In the genomic region with DNA sequence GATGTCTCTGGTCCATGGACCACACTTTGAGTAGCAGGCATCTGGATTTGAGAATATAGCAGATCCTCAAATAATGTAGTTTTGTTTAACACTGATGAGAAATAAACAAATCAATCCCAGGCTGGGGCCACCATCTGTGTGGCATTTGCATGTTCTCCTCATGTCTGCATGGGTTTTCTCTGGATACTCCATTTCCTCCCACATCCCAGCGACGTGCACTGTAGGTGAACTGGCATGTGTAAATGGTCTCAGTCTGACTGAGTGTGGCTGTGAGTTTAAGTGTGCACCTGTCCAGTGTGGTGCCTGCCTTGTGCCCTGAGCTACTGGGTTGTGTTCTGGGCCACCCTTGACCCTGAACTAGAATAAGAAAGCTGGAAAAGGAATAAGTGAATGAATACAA, we compare ENCODE assay signal across 37 cellular contexts.
"Had no signal": no experiment of that assay in that cellular context is flagged by ENCODE, and none has a peak within 500 bp of the region (broad histone marks: within the 10 kb centered on the region; RNA-seq: fewer than 3 reads in every experiment).

No MANE protein-coding gene starts in this region.

- H3K27ac ChIP-seq: ascending aorta, cardiac muscle cell, VCaP had no signal

- H3K4me3 ChIP-seq: ascending aorta, cardiac muscle cell had no signal

- H3K4me1 ChIP-seq: ascending aorta had no signal

- H3K27me3 Mint-ChIP-seq: activated CD4-positive, alpha-beta memory T cell treated with anti-CD3 and anti-CD28 coated beads, Interleukin-2, amount 10 ng/mL, durations not matched to agents 7 days and 5 days; activated naive CD4-positive, alpha-beta T cell treated with anti-CD3 and anti-CD28 coated beads, Interleukin-2, amount 10 ng/mL, durations not matched to agents 7 days and 5 days; activated naive CD8-positive, alpha-beta T cell; brain had no signal

- H3K27ac Mint-ChIP-seq: activated CD4-positive, alpha-beta memory T cell treated with anti-CD3 and anti-CD28 coated beads, Interleukin-2, amount 10 ng/mL, durations not matched to agents 7 days and 5 days; activated CD4-positive, alpha-beta T cell treated with anti-CD3 and anti-CD28 coated beads for 36 hours; activated CD4-positive, alpha-beta T cell treated with anti-CD3 and anti-CD28 coated beads, Interleukin-2, amount 10 ng/mL, durations not matched to agents 7 days and 5 days; activated CD8-positive, alpha-beta memory T cell treated with anti-CD3 and anti-CD28 coated beads, Interleukin-2, amount 10 ng/mL, durations not matched to agents 7 days and 5 days; activated CD8-positive, alpha-beta T cell treated with anti-CD3 and anti-CD28 coated beads, Interleukin-2, amount 10 ng/mL, durations not matched to agents 7 days and 5 days; activated naive CD4-positive, alpha-beta T cell treated with anti-CD3 and anti-CD28 coated beads, Interleukin-2, amount 10 ng/mL, durations not matched to agents 7 days and 5 days; activated naive CD4-positive, alpha-beta T cell treated with anti-CD3 and anti-CD28 coated beads, Interleukin-2, amount 50 U/mL, for 24 hours; activated naive CD8-positive, alpha-beta T cell; activated naive CD8-positive, alpha-beta T cell treated with anti-CD3 and anti-CD28 coated beads, Interleukin-2, amount 10 ng/mL, durations not matched to agents 7 days and 5 days; activated naive CD8-positive, alpha-beta T cell treated with anti-CD3 and anti-CD28 coated beads, Interleukin-2, amount 50 U/mL, for 24 hours; activated T-cell treated with anti-CD3 and anti-CD28 coated beads, Interleukin-2, amount 50 U/mL, for 24 hours; activated T-helper 2 cell treated with anti-CD3 and anti-CD28 coated beads, Interferon-gamma antibody, Interleukin-2, Interleukin-4, amounts not matched to agents 10 μg/mL and 5 μg/mL and 100 μg/mL, durations not matched to agents 14 hours and 24 hours and 36 hours; brain; T-helper 1 cell treated with Interleukin-12 subunit alpha and Interleukin-12 subunit beta and Interleukin-4 antibody, amounts not matched to agents 30 μg/mL and 1 μg/mL, for 36 hours; T-helper 2 cell treated with Interferon-gamma antibody and Interleukin-4, amounts not matched to agents 5 μg/mL and 100 μg/mL, for 36 hours had no signal

- H3K4me3 Mint-ChIP-seq: activated CD4-positive, alpha-beta memory T cell treated with anti-CD3 and anti-CD28 coated beads, Interleukin-2, amount 10 ng/mL, durations not matched to agents 7 days and 5 days; activated CD4-positive, alpha-beta T cell treated with anti-CD3 and anti-CD28 coated beads for 36 hours; activated CD4-positive, alpha-beta T cell treated with anti-CD3 and anti-CD28 coated beads, Interleukin-2, amount 10 ng/mL, durations not matched to agents 7 days and 5 days; activated CD8-positive, alpha-beta memory T cell treated with anti-CD3 and anti-CD28 coated beads, Interleukin-2, amount 10 ng/mL, durations not matched to agents 7 days and 5 days; activated CD8-positive, alpha-beta T cell treated with anti-CD3 and anti-CD28 coated beads, Interleukin-2, amount 10 ng/mL, durations not matched to agents 7 days and 5 days; activated naive CD4-positive, alpha-beta T cell treated with anti-CD3 and anti-CD28 coated beads, Interleukin-2, amount 10 ng/mL, durations not matched to agents 7 days and 5 days; activated naive CD4-positive, alpha-beta T cell treated with anti-CD3 and anti-CD28 coated beads, Interleukin-2, amount 50 U/mL, for 24 hours; activated naive CD8-positive, alpha-beta T cell; activated naive CD8-positive, alpha-beta T cell treated with anti-CD3 and anti-CD28 coated beads, Interleukin-2, amount 10 ng/mL, durations not matched to agents 7 days and 5 days; activated naive CD8-positive, alpha-beta T cell treated with anti-CD3 and anti-CD28 coated beads, Interleukin-2, amount 50 U/mL, for 24 hours; activated T-cell treated with anti-CD3 and anti-CD28 coated beads, Interleukin-2, amount 50 U/mL, for 24 hours; brain; central memory CD8-positive, alpha-beta T cell; T-helper 1 cell treated with Interleukin-12 subunit alpha and Interleukin-12 subunit beta and Interleukin-4 antibody, amounts not matched to agents 30 μg/mL and 1 μg/mL, for 36 hours; T-helper 2 cell treated with Interferon-gamma antibody and Interleukin-4, amounts not matched to agents 5 μg/mL and 100 μg/mL, for 36 hours had no signal

- DNase-seq: activated CD4-positive, alpha-beta memory T cell treated with anti-CD3 and anti-CD28 coated beads, Interleukin-2, amount 10 ng/mL, durations not matched to agents 7 days and 5 days; activated CD4-positive, alpha-beta T cell treated with anti-CD3 and anti-CD28 coated beads for 1 hour; activated CD4-positive, alpha-beta T cell treated with anti-CD3 and anti-CD28 coated beads for 36 hours; activated CD4-positive, alpha-beta T cell treated with anti-CD3 and anti-CD28 coated beads for 48 hours; activated CD4-positive, alpha-beta T cell treated with anti-CD3 and anti-CD28 coated beads, Interleukin-2, amount 10 ng/mL, durations not matched to agents 7 days and 5 days; activated CD4-positive, alpha-beta T cell treated with anti-CD3 and anti-CD28 coated beads, Interleukin-2, amount 50 U/mL, for 48 hours; activated CD4-positive, CD25-positive, alpha-beta regulatory T cell; activated CD8-positive, alpha-beta memory T cell treated with anti-CD3 and anti-CD28 coated beads for 24 hours; activated CD8-positive, alpha-beta memory T cell treated with anti-CD3 and anti-CD28 coated beads, Interleukin-2, amount 10 ng/mL, durations not matched to agents 7 days and 5 days; activated CD8-positive, alpha-beta memory T cell treated with anti-CD3 and anti-CD28 coated beads, Interleukin-2, amount 50 U/mL, for 48 hours; activated CD8-positive, alpha-beta T cell treated with anti-CD3 and anti-CD28 coated beads, Interleukin-2, amount 10 ng/mL, durations not matched to agents 7 days and 5 days; activated effector memory CD4-positive, alpha-beta T cell treated with Interleukin-2 at 50 U/mL for 16 hours; activated gamma-delta T cell; activated naive CD4-positive, alpha-beta T cell treated with anti-CD3 and anti-CD28 coated beads, Interleukin-2, amount 10 ng/mL, durations not matched to agents 7 days and 5 days; activated naive CD4-positive, alpha-beta T cell treated with Interleukin-2 at 50 U/mL for 16 hours; activated naive CD8-positive, alpha-beta T cell treated with anti-CD3 and anti-CD28 coated beads, Interleukin-2, amount 10 ng/mL, durations not matched to agents 7 days and 5 days; activated naive CD8-positive, alpha-beta T cell treated with anti-CD3 and anti-CD28 coated beads, Interleukin-2, amount 50 U/mL, for 24 hours; activated T-cell treated with anti-CD3 and anti-CD28 coated beads, Interleukin-2, amount 50 U/mL, for 24 hours; activated T-cell treated with anti-CD3 and anti-CD28 coated beads, Interleukin-2, amount 50 U/mL, for 48 hours; amygdala; anterior cingulate cortex; caudate nucleus; cerebellar nuclear complex; T-helper 1 cell; T-helper 2 cell; T-helper 9 cell had no signal

- H3K27me3 ChIP-seq: ascending aorta, cardiac muscle cell had no signal

- H3K9me3 Mint-ChIP-seq: activated CD4-positive, alpha-beta memory T cell treated with anti-CD3 and anti-CD28 coated beads, Interleukin-2, amount 10 ng/mL, durations not matched to agents 7 days and 5 days; activated CD4-positive, alpha-beta T cell treated with anti-CD3 and anti-CD28 coated beads, Interleukin-2, amount 10 ng/mL, durations not matched to agents 7 days and 5 days; activated naive CD4-positive, alpha-beta T cell treated with anti-CD3 and anti-CD28 coated beads, Interleukin-2, amount 10 ng/mL, durations not matched to agents 7 days and 5 days; activated naive CD4-positive, alpha-beta T cell treated with anti-CD3 and anti-CD28 coated beads, Interleukin-2, amount 50 U/mL, for 24 hours; activated naive CD8-positive, alpha-beta T cell treated with anti-CD3 and anti-CD28 coated beads, Interleukin-2, amount 10 ng/mL, durations not matched to agents 7 days and 5 days; activated naive CD8-positive, alpha-beta T cell treated with anti-CD3 and anti-CD28 coated beads, Interleukin-2, amount 50 U/mL, for 24 hours; activated T-cell treated with anti-CD3 and anti-CD28 coated beads, Interleukin-2, amount 50 U/mL, for 24 hours; activated T-helper 2 cell treated with anti-CD3 and anti-CD28 coated beads, Interferon-gamma antibody, Interleukin-2, Interleukin-4, amounts not matched to agents 10 μg/mL and 5 μg/mL and 100 μg/mL, durations not matched to agents 14 hours and 24 hours and 36 hours; brain; central memory CD8-positive, alpha-beta T cell; T-helper 1 cell treated with Interleukin-12 subunit alpha and Interleukin-12 subunit beta and Interleukin-4 antibody, amounts not matched to agents 30 μg/mL and 1 μg/mL, for 36 hours; T-helper 2 cell treated with Interferon-gamma antibody and Interleukin-4, amounts not matched to agents 5 μg/mL and 100 μg/mL, for 36 hours had no signal

- ATAC-seq: activated CD4-positive, alpha-beta T cell treated with anti-CD3 and anti-CD28 coated beads for 36 hours; activated CD4-positive, CD25-positive, alpha-beta regulatory T cell treated with anti-CD3 and anti-CD28 coated beads, Interleukin-2, amount 50 U/mL, for 24 hours; activated CD8-positive, alpha-beta memory T cell treated with anti-CD3 and anti-CD28 coated beads, Interleukin-2, amount 10 ng/mL, durations not matched to agents 7 days and 5 days; activated CD8-positive, alpha-beta T cell treated with anti-CD3 and anti-CD28 coated beads, Interleukin-2, amount 10 ng/mL, durations not matched to agents 7 days and 5 days; activated naive CD8-positive, alpha-beta T cell treated with anti-CD3 and anti-CD28 coated beads, Interleukin-2, amount 50 U/mL, for 24 hours had no signal

- H3K36me3 ChIP-seq: ascending aorta, cardiac muscle cell had no signal

- H3K4me1 Mint-ChIP-seq: activated CD4-positive, alpha-beta memory T cell treated with anti-CD3 and anti-CD28 coated beads, Interleukin-2, amount 10 ng/mL, durations not matched to agents 7 days and 5 days; activated CD4-positive, alpha-beta T cell treated with anti-CD3 and anti-CD28 coated beads for 36 hours; activated CD4-positive, alpha-beta T cell treated with anti-CD3 and anti-CD28 coated beads, Interleukin-2, amount 10 ng/mL, durations not matched to agents 7 days and 5 days; activated CD8-positive, alpha-beta memory T cell treated with anti-CD3 and anti-CD28 coated beads, Interleukin-2, amount 10 ng/mL, durations not matched to agents 7 days and 5 days; activated naive CD4-positive, alpha-beta T cell treated with anti-CD3 and anti-CD28 coated beads, Interleukin-2, amount 10 ng/mL, durations not matched to agents 7 days and 5 days; activated naive CD4-positive, alpha-beta T cell treated with anti-CD3 and anti-CD28 coated beads, Interleukin-2, amount 50 U/mL, for 24 hours; activated naive CD8-positive, alpha-beta T cell treated with anti-CD3 and anti-CD28 coated beads, Interleukin-2, amount 10 ng/mL, durations not matched to agents 7 days and 5 days; activated naive CD8-positive, alpha-beta T cell treated with anti-CD3 and anti-CD28 coated beads, Interleukin-2, amount 50 U/mL, for 24 hours; brain; central memory CD8-positive, alpha-beta T cell had no signal

- H3K36me3 Mint-ChIP-seq: activated CD8-positive, alpha-beta memory T cell treated with anti-CD3 and anti-CD28 coated beads, Interleukin-2, amount 10 ng/mL, durations not matched to agents 7 days and 5 days; activated naive CD4-positive, alpha-beta T cell treated with anti-CD3 and anti-CD28 coated beads, Interleukin-2, amount 10 ng/mL, durations not matched to agents 7 days and 5 days; activated naive CD4-positive, alpha-beta T cell treated with anti-CD3 and anti-CD28 coated beads, Interleukin-2, amount 50 U/mL, for 24 hours; activated naive CD8-positive, alpha-beta T cell; activated naive CD8-positive, alpha-beta T cell treated with anti-CD3 and anti-CD28 coated beads, Interleukin-2, amount 10 ng/mL, durations not matched to agents 7 days and 5 days; brain had no signal

- H3K9me3 ChIP-seq: ascending aorta had no signal
